ENCODE assay signal across 1 cellular context in genomic region chr6:35177139-35177538, GRCh38.
TF ChIP-seq lines count a peak whose summit lies in the region.

No MANE protein-coding gene starts in this region.

TF ChIP-seq in SK-N-SH treated with all-trans-retinoic acid at 6 μM for 48 hours, 23 proteins besides CTCF, POLR2A, EP300 and RAD21 (continued from another document):
- no peak for TF ChIP-seq POU6F1 (CRISPR knock-in tag; IDR thresholded peaks at IDR 0.05; ENCODE audit: borderline replicate concordance, low read depth)
- no peak for TF ChIP-seq ESRRG (CRISPR knock-in tag; IDR thresholded peaks at IDR 0.05)
- no peak for TF ChIP-seq TCF4 (CRISPR knock-in tag; IDR thresholded peaks at IDR 0.05; ENCODE audit: borderline replicate concordance)
- no peak for TF ChIP-seq ZNF565 (CRISPR knock-in tag; conservative IDR thresholded peaks at IDR 0.05; ENCODE audit: low read depth)
